Comparison of ENCODE assay signal across 22 cellular contexts in genomic region chr3:134425943-134426342, GRCh38. TPM values are rescaled to one million over a fixed set of nuclear protein-coding genes. Genes with fewer than 3 reads are reported as not detected.
DNase-seq lines count a peak whose midpoint lies in the region; ATAC-seq, FAIRE-seq and TF ChIP-seq lines count a peak whose summit lies in the region.
"Had no signal": no experiment of that assay in that cellular context is flagged by ENCODE, and none has a peak within 500 bp of the region (broad histone marks: within the 10 kb centered on the region; RNA-seq: fewer than 3 reads in every experiment).

No MANE protein-coding gene starts in this region.

- no peaks in the 10 kb centered on the region for H4K20me1 ChIP-seq in HepG2 (ENCODE audit: insufficient read depth, low read length)
- no peaks in the 10 kb centered on the region for H4K20me1 ChIP-seq in neural progenitor cell (ENCODE audit: low read depth)
- H4K20me1 ChIP-seq in smooth muscle cell (ENCODE audit: low read depth), result no peaks in the 10 kb centered on the region

- no peak overlapping the region for H3K4me3 Mint-ChIP-seq in neural progenitor cell
- H3K4me3 Mint-ChIP-seq: CD4-positive, alpha-beta memory T cell had no signal

- H3K4me1 ChIP-seq in HepG2 (ENCODE audit: insufficient read depth, low read length) (peaks cover 62% of the 10 kb centered on the region), right lobe of liver (no peaks in the 10 kb centered on the region), neural progenitor cell (peaks cover 5% of the 10 kb centered on the region), smooth muscle cell (ENCODE audit: low read depth) (no peaks in the 10 kb centered on the region)
- H3K4me1 ChIP-seq: BE2C, HAP-1 had no signal

- CTCF ChIA-PET in HepG2 (lab: Yijun Ruan, JAX; ENCODE audit: low intra/inter-chr PET ratio, low total read pairs), result no interaction called here

- H3K27me3 ChIP-seq in HepG2 (ENCODE audit: control insufficient read depth in 1 of 2, insufficient read depth in 2 of 2, low read length in 2 of 2) (no peaks in the 10 kb centered on the region; a peak in 1 of 5 replicates), right lobe of liver (no peaks in the 10 kb centered on the region), brain microvascular endothelial cell (replicated peaks) (no peaks in the 10 kb centered on the region), neural progenitor cell (peaks cover under 1% of the 10 kb centered on the region), smooth muscle cell (ENCODE audit: low read depth) (no peaks in the 10 kb centered on the region)

- H3F3A ChIP-seq in neural progenitor cell (ENCODE audit: low read depth) (no peaks in the 10 kb centered on the region), smooth muscle cell (ENCODE audit: low read depth) (no peaks in the 10 kb centered on the region)

- H3K79me2 ChIP-seq in HepG2 (ENCODE audit: insufficient read depth, low read length) (no peaks in the 10 kb centered on the region), neural progenitor cell (ENCODE audit: low read depth) (no peaks in the 10 kb centered on the region), smooth muscle cell (ENCODE audit: low read depth) (no peaks in the 10 kb centered on the region)

- intact Hi-C loops in HepG2 (cut with micrococcal nuclease; ENCODE audit: unreplicated experiment) (loop anchor here (2.0 kb wide), 1 partner anchor 51 kb away; the partner anchor contains the start of gene AMOTL2), right lobe of liver (cut with DNase I) (no loop called here)

- H3K27me3 Mint-ChIP-seq in neural progenitor cell (ENCODE audit: insufficient read depth, low read depth), result peaks cover 9% of the 10 kb centered on the region

- BruUV-seq in HepG2 (replicated peaks; lab: Mats Ljungman, UMichigan), result no TSS peak

- H3K36me3 ChIP-seq in HepG2 (replicated peaks in 1 of 2; ENCODE audit: control insufficient read depth in 1 of 2, insufficient read depth in 2 of 2, low read length in 2 of 2) (no peaks in the 10 kb centered on the region), right lobe of liver (no peaks in the 10 kb centered on the region), brain microvascular endothelial cell (replicated peaks) (no peaks in the 10 kb centered on the region), neural progenitor cell (no peaks in the 10 kb centered on the region), smooth muscle cell (ENCODE audit: low read depth) (no peaks in the 10 kb centered on the region)
- H3K36me3 ChIP-seq: BE2C, HAP-1 had no signal

- H3K4me1 Mint-ChIP-seq in neural progenitor cell, result peaks cover 13% of the 10 kb centered on the region
- H3K4me1 Mint-ChIP-seq: CD4-positive, alpha-beta memory T cell had no signal

- peak; percentile 84 for FAIRE-seq in HepG2 (lab: Jason Lieb, UNC)
- FAIRE-seq: G401.6, GM12891, H1 had no signal

- H3K36me3 Mint-ChIP-seq in neural progenitor cell, result no peaks in the 10 kb centered on the region
- H3K36me3 Mint-ChIP-seq: CD4-positive, alpha-beta memory T cell had no signal

- H3K4me2 ChIP-seq in HepG2 (ENCODE audit: low read depth, low read length) (peak overlapping the region; percentile 36; the same call in 1 of the 2 replicates), neural progenitor cell (no peak overlapping the region), smooth muscle cell (no peak overlapping the region)

- no peak overlapping the region for H3K4me3 ChIP-seq in HepG2 (replicated peaks in 1 of 3; ENCODE audit: insufficient read depth in 1 of 3, low read depth in 2 of 3, low read length in 3 of 3)
- no peak overlapping the region for H3K4me3 ChIP-seq in right lobe of liver
- H3K4me3 ChIP-seq in brain microvascular endothelial cell (ENCODE audit: low read depth, low read length), result no peak overlapping the region
- no peak overlapping the region for H3K4me3 ChIP-seq in neural progenitor cell
- H3K4me3 ChIP-seq in smooth muscle cell, result no peak overlapping the region
- H3K4me3 ChIP-seq: HAP-1 had no signal

- no peak for TF ChIP-seq POLR2A in HepG2 (IDR thresholded peaks at IDR 0.05; ENCODE audit: insufficient read depth in 1 of 2, low read depth in 2 of 2, low read length in 2 of 2)
- no peak for TF ChIP-seq POLR2A in right lobe of liver (IDR thresholded peaks at IDR 0.05)

- peak; percentile 21 for DNase-seq in HepG2 (ENCODE audit: low spot score)
- DNase-seq in right lobe of liver, result no peak
- DNase-seq in brain microvascular endothelial cell, result no peak
- no peak for DNase-seq in neural progenitor cell (ENCODE audit: low spot score)
- no peak for DNase-seq in smooth muscle cell (lab: John Stamatoyannopoulos, UW; ENCODE audit: unreplicated experiment)
- no peak for DNase-seq in SK-N-DZ (ENCODE audit: low spot score)
- no peak for DNase-seq in NCI-H526 treated with DMSO at 0.1 percent for 48 hours (lab: John Stamatoyannopoulos, UW)
- DNase-seq in DMS114 treated with DMSO at 0.1 percent for 48 hours (lab: John Stamatoyannopoulos, UW; ENCODE audit: unreplicated experiment), result no peak
- DNase-seq: ACHN; BE2C; CD4-positive, alpha-beta memory T cell; DMS153; DMS79 treated with DMSO at 0.1 percent for 48 hours; EL; KBM-7 had no signal

- in situ Hi-C loops in HepG2 (cut with HindIII; ENCODE audit: extremely low pct_ligation_motif_present, low pct_unique_long_range_greater_than_20kb) (no loop called here), brain microvascular endothelial cell (cut with HindIII; ENCODE audit: low pct_ligation_motif_present, low sequenced_read_pairs) (no loop called here)

- no peak overlapping the region for H3K27ac ChIP-seq in HepG2 (ENCODE audit: extremely low read length, insufficient read depth, low read length)
- H3K27ac ChIP-seq in right lobe of liver, result no peak overlapping the region
- peak overlapping the region; percentile 91 for H3K27ac ChIP-seq in brain microvascular endothelial cell
- H3K27ac ChIP-seq in neural progenitor cell, result no peak overlapping the region
- H3K27ac ChIP-seq in smooth muscle cell (ENCODE audit: low read depth), result peak overlapping the region; percentile 99
- H3K27ac ChIP-seq: 22Rv1, C4-2B, HL-60 had no signal

- TF ChIP-seq EP300 in HepG2 (IDR thresholded peaks at IDR 0.05; ENCODE audit: low read depth in 2 of 2, low read length in 2 of 2) (0 out of 4 replicates have a peak, but pooled peaks of 1 of the 2 experiments have one; percentile 7), HepG2 (CRISPR knock-in tag; IDR thresholded peaks at IDR 0.05; ENCODE audit: borderline replicate concordance) (no peak)

- POLR2A ChIA-PET in HepG2 (lab: Yijun Ruan, JAX), result interaction anchor here (0.8 to 1.2 kb wide), 2 partner anchors 51 to 112 kb away, joined by 3 to 4 read pairs; partner anchors contain the start of gene AMOTL2

- H3K9me3 ChIP-seq in HepG2 (ENCODE audit: low read length) (no peaks in the 10 kb centered on the region), right lobe of liver (no peaks in the 10 kb centered on the region), neural progenitor cell (ENCODE audit: low read depth) (no peaks in the 10 kb centered on the region), smooth muscle cell (replicated peaks; ENCODE audit: low read depth) (no peaks in the 10 kb centered on the region)
- H3K9me3 ChIP-seq: BE2C, HAP-1 had no signal

- H3K9me3 Mint-ChIP-seq in neural progenitor cell, result no peaks in the 10 kb centered on the region

- H2AFZ ChIP-seq in HepG2 (ENCODE audit: low read length), result no peak overlapping the region
- H2AFZ ChIP-seq in neural progenitor cell (replicated peaks), result no peak overlapping the region
- H2AFZ ChIP-seq in smooth muscle cell (ENCODE audit: low read depth), result no peak overlapping the region

- H3K9ac ChIP-seq in HepG2 (ENCODE audit: insufficient read depth, low read depth, low read length) (no peak overlapping the region), neural progenitor cell (no peak overlapping the region), smooth muscle cell (ENCODE audit: low read depth) (peak overlapping the region; percentile 11)

- 20% methylated on average over 5 of the region's 5 CpGs for WGBS in HepG2 (ENCODE audit: low lambda C conversion rate)
- 83% methylated on average over 5 of the region's 5 CpGs for WGBS in right lobe of liver (ENCODE audit: insufficient coverage, low coverage, low lambda C conversion rate, missing lambda C conversion rate)
- 83% methylated on average over 5 of the region's 5 CpGs for WGBS in smooth muscle cell (ENCODE audit: low lambda C conversion rate)

- TF ChIP-seq RAD21 in HepG2 (CRISPR knock-in tag; IDR thresholded peaks at IDR 0.05), result no peak

- TF ChIP-seq CTCF in HepG2 (CRISPR knock-in tag; IDR thresholded peaks at IDR 0.05), result no peak
- TF ChIP-seq CTCF in right lobe of liver (IDR thresholded peaks at IDR 0.05), result no peak
- no peak for TF ChIP-seq CTCF in brain microvascular endothelial cell (IDR thresholded peaks at IDR 0.05; ENCODE audit: low read depth, low read length, missing control alignments)
- TF ChIP-seq CTCF in neural progenitor cell (IDR thresholded peaks at IDR 0.05), result no peak
- TF ChIP-seq CTCF in smooth muscle cell (IDR thresholded peaks at IDR 0.05; ENCODE audit: borderline replicate concordance, insufficient read depth, poor library complexity, severe bottlenecking), result no peak

- ATAC-seq in HepG2 (peak; percentile 10; the same call in 2 of the 3 replicates), right lobe of liver (no peak)

- H3K27ac Mint-ChIP-seq in neural progenitor cell, result peak overlapping the region; percentile 26
- H3K27ac Mint-ChIP-seq: CD4-positive, alpha-beta memory T cell had no signal

RNA-seq across cellular contexts. Expression of gene AMOTL2, which starts 51.7 kb away (rescaled TPM):
- total RNA-seq in HepG2 (2016; rRNA removed; fragmentation: Illumina TruSeq; extraction: Trizol), result 11.5 and 17.3 TPM in 2 replicates
- 1.3 and 1.8 TPM in 2 replicates for total RNA-seq in HepG2 (2016; cell fraction: cytosol; rRNA removed; fragmentation: Illumina TruSeq; extraction: Trizol; ENCODE audit: low read depth)
- 10.0 and 18.3 TPM in 2 replicates for total RNA-seq in HepG2 (2016; cell fraction: insoluble cytoplasmic fraction; rRNA removed; fragmentation: Illumina TruSeq; extraction: Trizol)
- total RNA-seq in HepG2 (2016; cell fraction: membrane; rRNA removed; fragmentation: Illumina TruSeq; extraction: Trizol), result 5.3 and 5.6 TPM in 2 replicates
- total RNA-seq in HepG2 (2016; cell fraction: nucleus; rRNA removed; fragmentation: Illumina TruSeq; extraction: Trizol), result 25.6 and 30.4 TPM in 2 replicates
- polyA plus RNA-seq in HepG2 (2011; rRNA removed), result 14.0 and 18.5 TPM in 2 replicates
- 7.7 and 10.7 TPM in 2 replicates for polyA plus RNA-seq in HepG2 (2011; cell fraction: cytosol; rRNA removed)
- 39.3 and 76.1 TPM in 2 replicates for polyA plus RNA-seq in HepG2 (2011; cell fraction: nucleus; rRNA removed)
- 5.4 and 7.4 TPM in 2 replicates for polyA plus RNA-seq in HepG2 (2012)
- polyA plus RNA-seq in HepG2 (2016; cell fraction: cytosol; fragmentation: Illumina TruSeq; extraction: Trizol; ENCODE audit: low read depth), result 0.38 and 0.55 TPM in 2 replicates
- 8.6 and 12.7 TPM in 2 replicates for polyA plus RNA-seq in HepG2 (2016; cell fraction: insoluble cytoplasmic fraction; fragmentation: Illumina TruSeq; extraction: Trizol; ENCODE audit: low read depth)
- polyA plus RNA-seq in HepG2 (2016; cell fraction: membrane; fragmentation: Illumina TruSeq; extraction: Trizol; ENCODE audit: low read depth), result 1.5 and 1.7 TPM in 2 replicates
- polyA plus RNA-seq in HepG2 (2016; cell fraction: nucleus; fragmentation: Illumina TruSeq; extraction: Trizol; ENCODE audit: insufficient read depth, low read depth), result 19.3 and 21.2 TPM in 2 replicates
- 47.5 and 50.2 TPM in 2 replicates for polyA minus RNA-seq in HepG2 (2011; rRNA and poly(A)+ RNA removed; ENCODE audit: low replicate concordance)
- 12.3 and 13.8 TPM in 2 replicates for polyA minus RNA-seq in HepG2 (2011; cell fraction: cytosol; rRNA and poly(A)+ RNA removed)
- polyA minus RNA-seq in HepG2 (2011; cell fraction: nucleus; rRNA and poly(A)+ RNA removed), result 44.1 and 53.9 TPM in 2 replicates
- 10 to 100 TPM; 18.0 to 33.3 (median 21.8) TPM for total RNA-seq in right lobe of liver
- total RNA-seq in neural progenitor cell (ENCODE audit: low replicate concordance), result 62.9 and 121 TPM in 2 replicates
- total RNA-seq in smooth muscle cell, result 103 and 114 TPM in 2 replicates
- 92.1 and 109 TPM in 2 replicates for polyA plus RNA-seq in smooth muscle cell
- 14.6 and 23.0 TPM in 2 replicates for polyA plus RNA-seq in SK-N-DZ (2014; cell fraction: cytosol; rRNA removed)
- 13.4 and 17.3 TPM in 2 replicates for polyA plus RNA-seq in SK-N-DZ (2014; cell fraction: nucleus; rRNA removed)

RNA-seq across cellular contexts. Expression of gene ANAPC13, which starts 59.8 kb away (rescaled TPM):
- total RNA-seq in HepG2 (2016; rRNA removed; fragmentation: Illumina TruSeq; extraction: Trizol) (69.1 and 95.1 TPM in 2 replicates), right lobe of liver (10 to 100 TPM; 23.1 to 46.6 (median 31.7) TPM), neural progenitor cell (ENCODE audit: low replicate concordance) (60.3 and 100 TPM in 2 replicates), smooth muscle cell (115 and 119 TPM in 2 replicates)
- 28.8 and 29.6 TPM in 2 replicates for total RNA-seq in HepG2 (2016; cell fraction: cytosol; rRNA removed; fragmentation: Illumina TruSeq; extraction: Trizol; ENCODE audit: low read depth)
- total RNA-seq in HepG2 (2016; cell fraction: insoluble cytoplasmic fraction; rRNA removed; fragmentation: Illumina TruSeq; extraction: Trizol), result 65.5 and 97.5 TPM in 2 replicates
- 66.9 and 68.5 TPM in 2 replicates for total RNA-seq in HepG2 (2016; cell fraction: membrane; rRNA removed; fragmentation: Illumina TruSeq; extraction: Trizol)
- 35.2 and 41.2 TPM in 2 replicates for total RNA-seq in HepG2 (2016; cell fraction: nucleus; rRNA removed; fragmentation: Illumina TruSeq; extraction: Trizol)
- polyA plus RNA-seq in HepG2 (2011; rRNA removed) (30.1 and 48.7 TPM in 2 replicates), smooth muscle cell (93.8 and 114 TPM in 2 replicates)
- 25.8 and 39.9 TPM in 2 replicates for polyA plus RNA-seq in HepG2 (2011; cell fraction: cytosol; rRNA removed)
- polyA plus RNA-seq in HepG2 (2011; cell fraction: nucleus; rRNA removed), result 8.8 and 11.8 TPM in 2 replicates
- 49.7 and 63.1 TPM in 2 replicates for polyA plus RNA-seq in HepG2 (2012)
- 39.1 and 56.3 TPM in 2 replicates for polyA plus RNA-seq in HepG2 (2016; cell fraction: cytosol; fragmentation: Illumina TruSeq; extraction: Trizol; ENCODE audit: low read depth)
- 131 and 136 TPM in 2 replicates for polyA plus RNA-seq in HepG2 (2016; cell fraction: insoluble cytoplasmic fraction; fragmentation: Illumina TruSeq; extraction: Trizol; ENCODE audit: low read depth)
- polyA plus RNA-seq in HepG2 (2016; cell fraction: membrane; fragmentation: Illumina TruSeq; extraction: Trizol; ENCODE audit: low read depth), result 79.6 and 85.2 TPM in 2 replicates
- polyA plus RNA-seq in HepG2 (2016; cell fraction: nucleus; fragmentation: Illumina TruSeq; extraction: Trizol; ENCODE audit: insufficient read depth, low read depth), result 57.6 and 59.2 TPM in 2 replicates
- 7.5 and 12.4 TPM in 2 replicates for polyA minus RNA-seq in HepG2 (2011; rRNA and poly(A)+ RNA removed; ENCODE audit: low replicate concordance)
- polyA minus RNA-seq in HepG2 (2011; cell fraction: cytosol; rRNA and poly(A)+ RNA removed), result 15.1 and 18.6 TPM in 2 replicates
- 26.4 and 28.3 TPM in 2 replicates for polyA minus RNA-seq in HepG2 (2011; cell fraction: nucleus; rRNA and poly(A)+ RNA removed)
- polyA plus RNA-seq in SK-N-DZ (2014; cell fraction: cytosol; rRNA removed), result 143 and 145 TPM in 2 replicates
- 79.6 and 81.3 TPM in 2 replicates for polyA plus RNA-seq in SK-N-DZ (2014; cell fraction: nucleus; rRNA removed)

RNA-seq across cellular contexts. Expression of gene CEP63, which starts 59.9 kb away (rescaled TPM):
- 18.4 and 25.6 TPM in 2 replicates for total RNA-seq in HepG2 (2016; rRNA removed; fragmentation: Illumina TruSeq; extraction: Trizol)
- total RNA-seq in HepG2 (2016; cell fraction: cytosol; rRNA removed; fragmentation: Illumina TruSeq; extraction: Trizol; ENCODE audit: low read depth), result 7.5 and 9.5 TPM in 2 replicates
- 19.5 and 23.0 TPM in 2 replicates for total RNA-seq in HepG2 (2016; cell fraction: insoluble cytoplasmic fraction; rRNA removed; fragmentation: Illumina TruSeq; extraction: Trizol)
- 16.9 and 19.2 TPM in 2 replicates for total RNA-seq in HepG2 (2016; cell fraction: membrane; rRNA removed; fragmentation: Illumina TruSeq; extraction: Trizol)
- 15.5 and 17.1 TPM in 2 replicates for total RNA-seq in HepG2 (2016; cell fraction: nucleus; rRNA removed; fragmentation: Illumina TruSeq; extraction: Trizol)
- polyA plus RNA-seq in HepG2 (2011; rRNA removed), result 7.0 and 7.2 TPM in 2 replicates
- polyA plus RNA-seq in HepG2 (2011; cell fraction: cytosol; rRNA removed), result 2.9 and 4.4 TPM in 2 replicates
- polyA plus RNA-seq in HepG2 (2011; cell fraction: nucleus; rRNA removed), result 4.1 and 20.5 TPM in 2 replicates
- polyA plus RNA-seq in HepG2 (2012), result 16.1 and 22.5 TPM in 2 replicates
- 7.0 and 8.2 TPM in 2 replicates for polyA plus RNA-seq in HepG2 (2016; cell fraction: cytosol; fragmentation: Illumina TruSeq; extraction: Trizol; ENCODE audit: low read depth)
- polyA plus RNA-seq in HepG2 (2016; cell fraction: insoluble cytoplasmic fraction; fragmentation: Illumina TruSeq; extraction: Trizol; ENCODE audit: low read depth), result 26.6 and 31.1 TPM in 2 replicates
- polyA plus RNA-seq in HepG2 (2016; cell fraction: membrane; fragmentation: Illumina TruSeq; extraction: Trizol; ENCODE audit: low read depth), result 13.3 and 15.5 TPM in 2 replicates
- polyA plus RNA-seq in HepG2 (2016; cell fraction: nucleus; fragmentation: Illumina TruSeq; extraction: Trizol; ENCODE audit: insufficient read depth, low read depth), result 21.6 and 23.0 TPM in 2 replicates
- 7.3 and 7.5 TPM in 2 replicates for polyA minus RNA-seq in HepG2 (2011; rRNA and poly(A)+ RNA removed; ENCODE audit: low replicate concordance)
- polyA minus RNA-seq in HepG2 (2011; cell fraction: cytosol; rRNA and poly(A)+ RNA removed), result 4.5 and 5.5 TPM in 2 replicates
- polyA minus RNA-seq in HepG2 (2011; cell fraction: nucleus; rRNA and poly(A)+ RNA removed), result 32.3 and 43.6 TPM in 2 replicates
- total RNA-seq in right lobe of liver, result 10 to 100 TPM in 2 of 6 experiments, 1 to 10 TPM in 4; 8.7 to 14.4 (median 9.1) TPM
- total RNA-seq in neural progenitor cell (ENCODE audit: low replicate concordance), result 25.7 and 36.2 TPM in 2 replicates
- 16.9 and 20.2 TPM in 2 replicates for total RNA-seq in smooth muscle cell
- 21.4 and 24.5 TPM in 2 replicates for polyA plus RNA-seq in smooth muscle cell
- 19.1 and 20.7 TPM in 2 replicates for polyA plus RNA-seq in SK-N-DZ (2014; cell fraction: cytosol; rRNA removed)
- polyA plus RNA-seq in SK-N-DZ (2014; cell fraction: nucleus; rRNA removed), result 11.1 and 14.9 TPM in 2 replicates

Comparison
In these comparisons a context has a peak if more than half of its experiments do, and no peak if none do; other contexts are left out.
1. H3K27ac ChIP-seq: peak in brain microvascular endothelial cell (single experiment) and smooth muscle cell (single experiment); none in HepG2 (single experiment), right lobe of liver (0 of 3) and neural progenitor cell (single experiment).